ENCODE assay signal across 8 cellular contexts in genomic region chr7:99326408-99326782, GRCh38. TPM values are rescaled to one million over a fixed set of nuclear protein-coding genes. Genes with fewer than 3 reads are reported as not detected.
DNase-seq lines count a peak whose midpoint lies in the region; ATAC-seq and TF ChIP-seq lines count a peak whose summit lies in the region.

No MANE protein-coding gene starts in this region.

- TF ChIP-seq CTCF in ascending aorta (IDR thresholded peaks at IDR 0.05): no peak
- no peak for TF ChIP-seq CTCF in lower lobe of right lung (IDR thresholded peaks at IDR 0.05)

- peak overlapping the region; percentile 78 to 82 for H3K4me3 ChIP-seq in ascending aorta
- peak overlapping the region; percentile 100 for H3K4me3 ChIP-seq in lower lobe of right lung
- H3K4me3 ChIP-seq in urinary bladder (ENCODE audit: low read depth, low read length): peak overlapping the region; percentile 97

- H3K36me3 ChIP-seq in ascending aorta: no peaks in the 10 kb centered on the region
- no peaks in the 10 kb centered on the region for H3K36me3 ChIP-seq in lower lobe of right lung
- no peaks in the 10 kb centered on the region for H3K36me3 ChIP-seq in urinary bladder (ENCODE audit: insufficient read depth)

- peak overlapping the region; percentile 84 for H3K27ac Mint-ChIP-seq in activated naive CD4-positive, alpha-beta T cell treated with anti-CD3 and anti-CD28 coated beads, Interleukin-2, amount 50 U/mL, for 24 hours

- H3K4me3 Mint-ChIP-seq in activated naive CD4-positive, alpha-beta T cell treated with anti-CD3 and anti-CD28 coated beads, Interleukin-2, amount 50 U/mL, for 24 hours: peak overlapping the region; percentile 94

- H3K27ac ChIP-seq in ascending aorta (peak overlapping the region; percentile 84 to 85), lower lobe of right lung (peak overlapping the region; percentile 95), urinary bladder (ENCODE audit: low read depth) (no peak overlapping the region)

- H3K27me3 Mint-ChIP-seq in activated naive CD4-positive, alpha-beta T cell treated with anti-CD3 and anti-CD28 coated beads, Interleukin-2, amount 50 U/mL, for 24 hours: no peaks in the 10 kb centered on the region

- DNase-seq in activated naive CD4-positive, alpha-beta T cell treated with Interleukin-2 at 50 U/mL for 16 hours: no peak
- DNase-seq in ascending aorta (ENCODE audit: low spot score in 2 of 2): no peak
- no peak for DNase-seq in lower lobe of right lung
- DNase-seq in EL: no peak
- no peak for DNase-seq in AG08396 (ENCODE audit: low spot score)
- DNase-seq in DMS79 treated with DMSO at 0.1 percent for 48 hours (lab: John Stamatoyannopoulos, UW): no peak

- peaks cover 47% of the 10 kb centered on the region for H3K4me1 Mint-ChIP-seq in activated naive CD4-positive, alpha-beta T cell treated with anti-CD3 and anti-CD28 coated beads, Interleukin-2, amount 50 U/mL, for 24 hours

- H3K36me3 Mint-ChIP-seq in activated naive CD4-positive, alpha-beta T cell treated with anti-CD3 and anti-CD28 coated beads, Interleukin-2, amount 50 U/mL, for 24 hours: no peaks in the 10 kb centered on the region

- no peaks in the 10 kb centered on the region for H3K9me3 ChIP-seq in ascending aorta
- H3K9me3 ChIP-seq in lower lobe of right lung: no peaks in the 10 kb centered on the region

- no peaks in the 10 kb centered on the region for H3K9me3 Mint-ChIP-seq in activated naive CD4-positive, alpha-beta T cell treated with anti-CD3 and anti-CD28 coated beads, Interleukin-2, amount 50 U/mL, for 24 hours

- H3K27me3 ChIP-seq in ascending aorta (no peaks in the 10 kb centered on the region), lower lobe of right lung (ENCODE audit: low read depth) (no peaks in the 10 kb centered on the region)

- intact Hi-C loops in ascending aorta (cut with DNase I) (loop anchor here (5.0 kb wide), 1 partner anchor 81 kb away; the partner anchor contains the start of genes BUD31 and PDAP1), lower lobe of right lung (cut with DNase I) (no loop called here)

- under 1% methylated on average over 10 of the region's 10 CpGs for WGBS in urinary bladder

- ATAC-seq in lower lobe of right lung: no peak

- H3K4me1 ChIP-seq in ascending aorta: peaks cover 11 to 41% of the 10 kb centered on the region in 2 donors
- H3K4me1 ChIP-seq in lower lobe of right lung: peaks cover 56% of the 10 kb centered on the region
- peaks cover 2% of the 10 kb centered on the region for H3K4me1 ChIP-seq in urinary bladder (ENCODE audit: insufficient read depth)

RNA-seq across cellular contexts. Expression of gene ARPC1A, which starts 0.7 kb away (rescaled TPM):
- total RNA-seq in ascending aorta: 87.7 TPM
- total RNA-seq in lower lobe of right lung: 109 TPM
- total RNA-seq in urinary bladder: 68.9 TPM
- polyA plus RNA-seq in urinary bladder: 99.2 TPM

RNA-seq across cellular contexts. Expression of gene ARPC1B, which starts 48.1 kb away (rescaled TPM):
- total RNA-seq in ascending aorta (360 TPM), lower lobe of right lung (236 TPM), urinary bladder (84.4 TPM)
- 184 TPM for polyA plus RNA-seq in urinary bladder

RNA-seq across cellular contexts. Expression of gene MYH16, which starts 53.8 kb away (rescaled TPM):
- total RNA-seq in ascending aorta (not detected), lower lobe of right lung (not detected), urinary bladder (not detected)
- not detected for polyA plus RNA-seq in urinary bladder
